9 cellular contexts compared by ENCODE assay signal in the genomic region with DNA sequence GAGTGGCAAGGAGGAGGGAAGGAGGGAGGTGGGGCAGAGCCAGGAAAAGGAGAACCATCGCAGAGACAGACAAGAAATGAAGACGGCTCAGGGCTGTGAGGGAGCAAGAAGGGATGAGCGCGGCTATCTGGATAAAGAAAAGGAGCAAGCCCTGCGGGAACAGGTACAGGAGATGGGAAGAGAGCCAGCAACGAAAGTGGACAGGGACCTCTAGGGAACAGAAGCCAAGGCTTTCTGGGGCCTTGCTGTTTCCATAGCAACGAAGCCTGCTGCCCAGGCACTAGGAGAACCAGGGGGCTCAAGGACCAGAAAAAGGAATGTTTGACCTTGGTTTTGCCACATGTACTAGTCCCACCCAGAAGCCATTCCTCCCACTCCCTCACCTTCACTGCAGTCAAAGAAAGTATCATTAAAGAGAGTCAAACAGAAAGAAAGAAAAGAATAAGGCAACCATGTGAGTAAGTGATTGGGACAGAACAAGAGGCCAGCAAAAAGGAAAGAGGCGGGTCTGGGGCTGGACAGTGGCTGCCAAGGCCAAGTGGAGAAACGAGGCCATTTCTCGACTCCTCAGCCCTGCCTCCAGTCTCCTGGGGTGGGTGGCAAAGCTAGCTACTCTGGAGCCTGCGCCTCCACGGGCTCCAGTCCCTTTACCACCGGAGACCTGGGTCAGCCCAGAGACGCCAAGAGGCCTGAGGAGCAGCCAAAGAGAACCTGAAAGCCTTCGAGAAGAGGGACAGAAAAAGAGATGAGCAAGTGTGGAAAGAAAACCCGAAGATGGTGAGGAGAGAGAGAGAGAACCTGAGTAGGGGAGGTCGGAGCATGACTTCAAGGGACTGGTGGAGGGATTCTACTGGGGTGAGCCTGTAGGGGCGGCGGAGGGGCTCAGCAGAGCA. TPM values are rescaled to one million over a fixed set of nuclear protein-coding genes. Genes with fewer than 3 reads are reported as not detected.
DNase-seq lines count a peak whose midpoint lies in the region; ATAC-seq and TF ChIP-seq lines count a peak whose summit lies in the region.
"Had no signal": no experiment of that assay in that cellular context is flagged by ENCODE, and none has a peak within 500 bp of the region (broad histone marks: within the 10 kb centered on the region; RNA-seq: fewer than 3 reads in every experiment).

No MANE protein-coding gene starts in this region.

- POLR2A ChIA-PET in MCF 10A (lab: Yijun Ruan, JAX), result interaction anchor here (0.9 kb wide), 1 partner anchor 31 kb away, joined by 4 read pairs; no protein-coding TSS in a partner anchor

- H3K27ac ChIP-seq in breast epithelium (peak overlapping the region in 1 of 2 donors; percentile 68), uterus (peak overlapping the region; percentile 68 to 72)

- intact Hi-C loops in breast epithelium (cut with DNase I; ENCODE audit: low total_unique reads), result no loop called here
- intact Hi-C loops in MCF 10A (cut with micrococcal nuclease), result loop anchor here (1.0 kb wide), 1 partner anchor 35 kb away; the partner anchor contains the start of gene NRXN2
- intact Hi-C loops in dendritic cell treated with granulocyte-macrophage colony-stimulating factor and Interleukin-4, amounts not matched to agents 40 ng/mL and 50 ng/mL, for 4 days (cut with micrococcal nuclease), result loop anchor here (1.0 kb wide), 1 partner anchor 35 kb away; the partner anchor contains the start of gene NRXN2
- intact Hi-C loops in uterus (cut with DNase I; ENCODE audit: low total_unique reads), result no loop called here

- BruUV-seq in MCF 10A (replicated peaks; lab: Mats Ljungman, UMichigan), result no TSS peak

- no peaks in the 10 kb centered on the region for H3K36me3 ChIP-seq in breast epithelium
- H3K36me3 ChIP-seq in uterus, result no peaks in the 10 kb centered on the region

- H3K4me3 ChIP-seq in breast epithelium (peak overlapping the region; percentile 26 to 66 (median 43)), uterus (no peak overlapping the region)

- no peak overlapping the region for H3K4me3 Mint-ChIP-seq in MCF 10A (ENCODE audit: unreplicated experiment)
- H3K4me3 Mint-ChIP-seq in dendritic cell treated with granulocyte-macrophage colony-stimulating factor and Interleukin-4, amounts not matched to agents 40 ng/mL and 50 ng/mL, for 4 days, result peak overlapping the region; percentile 33
- H3K4me3 Mint-ChIP-seq in naive B cell, result peak overlapping the region; percentile 25 to 93 (median 78)

- H3K27me3 Mint-ChIP-seq in MCF 10A (ENCODE audit: insufficient read depth, unreplicated experiment) (peaks cover 42% of the 10 kb centered on the region), naive B cell (peaks cover 0 to 33% (median 14%) of the 10 kb centered on the region in 3 donors)
- peaks cover 28% of the 10 kb centered on the region for H3K27me3 Mint-ChIP-seq in dendritic cell treated with granulocyte-macrophage colony-stimulating factor and Interleukin-4, amounts not matched to agents 40 ng/mL and 50 ng/mL, for 4 days

- no peaks in the 10 kb centered on the region for H3K27me3 ChIP-seq in breast epithelium
- no peaks in the 10 kb centered on the region for H3K27me3 ChIP-seq in uterus

- peaks cover 13% of the 10 kb centered on the region for H3K4me1 Mint-ChIP-seq in MCF 10A (ENCODE audit: insufficient read depth, unreplicated experiment)
- H3K4me1 Mint-ChIP-seq in dendritic cell treated with granulocyte-macrophage colony-stimulating factor and Interleukin-4, amounts not matched to agents 40 ng/mL and 50 ng/mL, for 4 days (ENCODE audit: low read depth), result peaks cover 44% of the 10 kb centered on the region
- H3K4me1 Mint-ChIP-seq in naive B cell, result peaks cover 26 to 29% (median 28%) of the 10 kb centered on the region in 3 donors

- H3K27ac Mint-ChIP-seq in MCF 10A (ENCODE audit: low read depth, unreplicated experiment) (no peak overlapping the region), naive B cell (peak overlapping the region in 5 of 6 donors; percentile 13 to 40 (median 27))
- peak overlapping the region; percentile 15 for H3K27ac Mint-ChIP-seq in dendritic cell treated with granulocyte-macrophage colony-stimulating factor and Interleukin-4, amounts not matched to agents 40 ng/mL and 50 ng/mL, for 4 days

- TF ChIP-seq POLR2A in breast epithelium (IDR thresholded peaks at IDR 0.05) (no peak), uterus (IDR thresholded peaks at IDR 0.05) (no peak)

- H3K36me3 Mint-ChIP-seq in MCF 10A (ENCODE audit: insufficient read depth, unreplicated experiment) (peaks cover 6% of the 10 kb centered on the region), naive B cell (no peaks in the 10 kb centered on the region)
- H3K36me3 Mint-ChIP-seq in dendritic cell treated with granulocyte-macrophage colony-stimulating factor and Interleukin-4, amounts not matched to agents 40 ng/mL and 50 ng/mL, for 4 days (ENCODE audit: low read depth), result no peaks in the 10 kb centered on the region

- H3K9me3 Mint-ChIP-seq in MCF 10A (ENCODE audit: unreplicated experiment), result no peaks in the 10 kb centered on the region
- H3K9me3 Mint-ChIP-seq in dendritic cell treated with granulocyte-macrophage colony-stimulating factor and Interleukin-4, amounts not matched to agents 40 ng/mL and 50 ng/mL, for 4 days, result no peaks in the 10 kb centered on the region
- no peaks in the 10 kb centered on the region for H3K9me3 Mint-ChIP-seq in naive B cell

- no peak for DNase-seq in breast epithelium (ENCODE audit: low spot score in 2 of 2)
- DNase-seq in MCF 10A (ENCODE audit: unreplicated experiment), result no peak
- no peak for DNase-seq in naive B cell
- peak in 1 of 2 donors; percentile 35 for DNase-seq in uterus
- no peak for DNase-seq in GDM1 (lab: John Stamatoyannopoulos, UW)
- DNase-seq in NCI-H748 (lab: John Stamatoyannopoulos, UW; ENCODE audit: unreplicated experiment), result no peak
- no peak for DNase-seq in kidney glomerular epithelial cell (lab: John Stamatoyannopoulos, UW)

- ATAC-seq in naive B cell (ENCODE audit: low read depth in 2 of 2), result no peak

- CTCF ChIA-PET in MCF 10A (lab: Yijun Ruan, JAX), result interaction anchor here (0.6 to 3.6 kb wide), 21 partner anchors 9 to 433 kb away, joined by 3 to 44 read pairs (median 7); partner anchors contain the start of genes NRXN2 and RASGRP2

- H3K4me1 ChIP-seq in breast epithelium (no peaks in the 10 kb centered on the region), uterus (no peaks in the 10 kb centered on the region)

- TF ChIP-seq CTCF in breast epithelium (IDR thresholded peaks at IDR 0.05) (peak in 1 of 3 donors; percentile 86), MCF 10A (IDR thresholded peaks at IDR 0.05; ENCODE audit: unreplicated experiment) (no peak), uterus (IDR thresholded peaks at IDR 0.05) (no peak)

- H3K9me3 ChIP-seq in breast epithelium, result no peaks in the 10 kb centered on the region
- H3K9me3 ChIP-seq in uterus, result no peaks in the 10 kb centered on the region

RNA-seq across cellular contexts. Expression of gene NRXN2, which starts 35.1 kb away (rescaled TPM):
- total RNA-seq in breast epithelium (1 to 10 TPM; 1.8 to 4.3 (median 3.5) TPM), MCF 10A (2022) (not detected in 2 replicates), uterus (10 to 100 TPM in 2 of 4 donors, 1 to 10 TPM in 1, under 1 TPM in 1; 0.88 to 48.4 (median 12.6) TPM)
- polyA plus RNA-seq in naive B cell (ENCODE audit: low read depth in 6 of 6), result not detected
- total RNA-seq: glomerular endothelial cell had no signal

RNA-seq across cellular contexts. Expression of gene RASGRP2, which starts 56.1 kb away (rescaled TPM):
- total RNA-seq in breast epithelium (10 to 100 TPM in 2 of 3 donors, 1 to 10 TPM in 1; 10.0 to 12.5 (median 11.5) TPM), MCF 10A (2022) (not detected in 2 replicates), uterus (10 to 100 TPM in 3 of 4 donors, 1 to 10 TPM in 1; 3.2 to 72.8 (median 23.3) TPM)
- polyA plus RNA-seq in naive B cell (ENCODE audit: low read depth in 6 of 6), result 100 to 1,000 TPM; 274 to 429 (median 285) TPM

Comparison
In these comparisons a context has a peak if more than half of its experiments do, and no peak if none do; other contexts are left out.
1. intact Hi-C loops: an anchor here in MCF 10A (1.0 kb wide) and dendritic cell treated with granulocyte-macrophage colony-stimulating factor and Interleukin-4, amounts not matched to agents 40 ng/mL and 50 ng/mL, for 4 days (1.0 kb wide); none called in breast epithelium and uterus.
2. H3K4me3 ChIP-seq: peak in breast epithelium (3 of 3); none in uterus (0 of 2).